1 cellular context compared by ENCODE assay signal in genomic region chr10:92572362-92573090, GRCh38.
TF ChIP-seq lines count a peak whose summit lies in the region.

No MANE protein-coding gene starts in this region.

TF ChIP-seq in GM12878, 131 proteins besides CTCF, POLR2A, EP300 and RAD21:
- TF ChIP-seq ZBTB40 (IDR thresholded peaks at IDR 0.05; ENCODE audit: borderline replicate concordance) (no peak), EGR1 (IDR thresholded peaks at IDR 0.05; ENCODE audit: borderline replicate concordance in 1 of 2, low read depth in 2 of 2, low read length in 2 of 2) (no peak), STAT1 (conservative IDR thresholded peaks at IDR 0.05) (no peak), MYC (IDR thresholded peaks at IDR 0.05; ENCODE audit: insufficient read depth, insufficient read length, insufficient replicate concordance, low read length, severe bottlenecking) (no peak), SMARCA5 (IDR thresholded peaks at IDR 0.05) (no peak), KDM1A (IDR thresholded peaks at IDR 0.05; ENCODE audit: borderline replicate concordance) (no peak), WRNIP1 (IDR thresholded peaks at IDR 0.05; ENCODE audit: borderline replicate concordance, low read depth, low read length) (no peak), NR2C1 (IDR thresholded peaks at IDR 0.05) (no peak), NRF1 (conservative IDR thresholded peaks at IDR 0.05; ENCODE audit: low read depth, low read length) (no peak), ZNF384 (IDR thresholded peaks at IDR 0.05; ENCODE audit: borderline replicate concordance, low read depth, low read length) (no peak), KAT2A (conservative IDR thresholded peaks at IDR 0.05; ENCODE audit: control insufficient read depth, low read depth, low read length) (no peak), TCF7 (IDR thresholded peaks at IDR 0.05; ENCODE audit: borderline replicate concordance) (no peak), TAF1 (IDR thresholded peaks at IDR 0.05; ENCODE audit: borderline replicate concordance, low read depth, low read length) (no peak), SUPT20H (IDR thresholded peaks at IDR 0.05; ENCODE audit: borderline replicate concordance, control insufficient read depth, low read depth, low read length) (no peak)
- TF ChIP-seq, protein P1, sequence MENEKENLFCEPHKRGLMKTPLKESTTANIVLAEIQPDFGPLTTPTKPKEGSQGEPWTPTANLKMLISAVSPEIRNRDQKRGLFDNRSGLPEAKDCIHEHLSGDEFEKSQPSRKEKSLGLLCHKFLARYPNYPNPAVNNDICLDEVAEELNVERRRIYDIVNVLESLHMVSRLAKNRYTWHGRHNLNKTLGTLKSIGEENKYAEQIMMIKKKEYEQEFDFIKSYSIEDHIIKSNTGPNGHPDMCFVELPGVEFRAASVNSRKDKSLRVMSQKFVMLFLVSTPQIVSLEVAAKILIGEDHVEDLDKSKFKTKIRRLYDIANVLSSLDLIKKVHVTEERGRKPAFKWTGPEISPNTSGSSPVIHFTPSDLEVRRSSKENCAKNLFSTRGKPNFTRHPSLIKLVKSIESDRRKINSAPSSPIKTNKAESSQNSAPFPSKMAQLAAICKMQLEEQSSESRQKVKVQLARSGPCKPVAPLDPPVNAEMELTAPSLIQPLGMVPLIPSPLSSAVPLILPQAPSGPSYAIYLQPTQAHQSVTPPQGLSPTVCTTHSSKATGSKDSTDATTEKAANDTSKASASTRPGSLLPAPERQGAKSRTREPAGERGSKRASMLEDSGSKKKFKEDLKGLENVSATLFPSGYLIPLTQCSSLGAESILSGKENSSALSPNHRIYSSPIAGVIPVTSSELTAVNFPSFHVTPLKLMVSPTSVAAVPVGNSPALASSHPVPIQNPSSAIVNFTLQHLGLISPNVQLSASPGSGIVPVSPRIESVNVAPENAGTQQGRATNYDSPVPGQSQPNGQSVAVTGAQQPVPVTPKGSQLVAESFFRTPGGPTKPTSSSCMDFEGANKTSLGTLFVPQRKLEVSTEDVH (IDR thresholded peaks at IDR 0.05; ENCODE audit: low read depth, partially characterized antibody): no peak
